In the genomic region with DNA sequence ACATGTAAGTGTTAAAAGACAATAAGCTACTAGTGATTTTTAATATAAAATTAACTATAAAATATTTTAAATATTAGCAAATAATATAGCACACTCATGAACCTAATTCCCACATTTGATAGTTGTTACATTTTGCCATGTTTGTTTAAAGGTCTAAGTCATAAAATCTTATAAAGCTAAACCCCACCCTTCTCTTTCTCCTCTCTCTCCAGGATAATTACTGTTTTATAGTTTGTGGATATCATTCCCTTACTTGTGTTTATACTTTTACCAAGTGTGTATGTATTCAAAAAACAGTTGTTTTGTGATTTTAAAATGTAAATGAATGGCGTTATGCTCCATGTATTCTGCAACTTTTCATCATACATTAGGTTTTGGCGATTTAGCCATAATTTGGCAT, we compare ENCODE assay signal across 8 cellular contexts.
"Had no signal": no experiment of that assay in that cellular context is flagged by ENCODE, and none has a peak within 500 bp of the region (broad histone marks: within the 10 kb centered on the region; RNA-seq: fewer than 3 reads in every experiment).

No MANE protein-coding gene starts in this region.

- H3K4me3 ChIP-seq: GM23338, K562 had no signal

- DNase-seq: H9, HCEC 1CT, IMR-90 had no signal

- ATAC-seq: GM23338, K562 had no signal

- H3K4me3 Mint-ChIP-seq: GM23338, H9 had no signal

- H3K27ac Mint-ChIP-seq: GM23338, H9 had no signal

- FAIRE-seq: H1, H54, HTR-8/SVneo, K562 had no signal

- H3K9me3 Mint-ChIP-seq: GM23338, H9 had no signal
